Comparison of ENCODE assay signal across 1 cellular context in genomic region chr7:151082151-151083070, GRCh38.
TF ChIP-seq lines count a peak whose summit lies in the region.

No MANE protein-coding gene starts in this region.

TF ChIP-seq in HEK293, 187 proteins besides CTCF, POLR2A, EP300 and RAD21 (continued from another document):
- TF ChIP-seq KLF8 (tag by site-specific recombination; IDR thresholded peaks at IDR 0.05) (peak; percentile 83), SP7 (tag by site-specific recombination; IDR thresholded peaks at IDR 0.05) (peak; percentile 34; the same call in 1 of the 2 replicates), ZBTB20 (tag by site-specific recombination; IDR thresholded peaks at IDR 0.05) (peak; percentile 82), ZNF266 (tag by site-specific recombination; IDR thresholded peaks at IDR 0.05; ENCODE audit: low read depth) (no peak), ZBTB21 (tag by site-specific recombination; IDR thresholded peaks at IDR 0.05) (no peak), BCL11A (tag by site-specific recombination; IDR thresholded peaks at IDR 0.05; ENCODE audit: low read depth) (peak; percentile 47; the same call in 1 of the 2 replicates), BCL11B (tag by site-specific recombination; IDR thresholded peaks at IDR 0.05; ENCODE audit: low read depth) (peak; percentile 52), ZNF341 (tag by site-specific recombination; IDR thresholded peaks at IDR 0.05; ENCODE audit: low read depth) (no peak; the same call in 1 of the 2 replicates), ZNF10 (tag by site-specific recombination; IDR thresholded peaks at IDR 0.05) (peak; percentile 19; the same call in 1 of the 2 replicates), ZNF391 (tag by site-specific recombination; IDR thresholded peaks at IDR 0.05; ENCODE audit: borderline replicate concordance, low read depth) (peak; percentile 16; the same call in 1 of the 2 replicates), KLF10 (tag by site-specific recombination; IDR thresholded peaks at IDR 0.05) (no peak)
- TF ChIP-seq, protein P1, sequence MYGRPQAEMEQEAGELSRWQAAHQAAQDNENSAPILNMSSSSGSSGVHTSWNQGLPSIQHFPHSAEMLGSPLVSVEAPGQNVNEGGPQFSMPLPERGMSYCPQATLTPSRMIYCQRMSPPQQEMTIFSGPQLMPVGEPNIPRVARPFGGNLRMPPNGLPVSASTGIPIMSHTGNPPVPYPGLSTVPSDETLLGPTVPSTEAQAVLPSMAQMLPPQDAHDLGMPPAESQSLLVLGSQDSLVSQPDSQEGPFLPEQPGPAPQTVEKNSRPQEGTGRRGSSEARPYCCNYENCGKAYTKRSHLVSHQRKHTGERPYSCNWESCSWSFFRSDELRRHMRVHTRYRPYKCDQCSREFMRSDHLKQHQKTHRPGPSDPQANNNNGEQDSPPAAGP (tag by site-specific recombination; IDR thresholded peaks at IDR 0.05): 0 out of 2 replicates have a peak, but pooled peaks have one; percentile 54
- TF ChIP-seq, protein P2, sequence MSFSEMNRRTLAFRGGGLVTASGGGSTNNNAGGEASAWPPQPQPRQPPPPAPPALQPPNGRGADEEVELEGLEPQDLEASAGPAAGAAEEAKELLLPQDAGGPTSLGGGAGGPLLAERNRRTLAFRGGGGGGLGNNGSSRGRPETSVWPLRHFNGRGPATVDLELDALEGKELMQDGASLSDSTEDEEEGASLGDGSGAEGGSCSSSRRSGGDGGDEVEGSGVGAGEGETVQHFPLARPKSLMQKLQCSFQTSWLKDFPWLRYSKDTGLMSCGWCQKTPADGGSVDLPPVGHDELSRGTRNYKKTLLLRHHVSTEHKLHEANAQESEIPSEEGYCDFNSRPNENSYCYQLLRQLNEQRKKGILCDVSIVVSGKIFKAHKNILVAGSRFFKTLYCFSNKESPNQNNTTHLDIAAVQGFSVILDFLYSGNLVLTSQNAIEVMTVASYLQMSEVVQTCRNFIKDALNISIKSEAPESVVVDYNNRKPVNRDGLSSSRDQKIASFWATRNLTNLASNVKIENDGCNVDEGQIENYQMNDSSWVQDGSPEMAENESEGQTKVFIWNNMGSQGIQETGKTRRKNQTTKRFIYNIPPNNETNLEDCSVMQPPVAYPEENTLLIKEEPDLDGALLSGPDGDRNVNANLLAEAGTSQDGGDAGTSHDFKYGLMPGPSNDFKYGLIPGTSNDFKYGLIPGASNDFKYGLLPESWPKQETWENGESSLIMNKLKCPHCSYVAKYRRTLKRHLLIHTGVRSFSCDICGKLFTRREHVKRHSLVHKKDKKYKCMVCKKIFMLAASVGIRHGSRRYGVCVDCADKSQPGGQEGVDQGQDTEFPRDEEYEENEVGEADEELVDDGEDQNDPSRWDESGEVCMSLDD (tag by site-specific recombination; IDR thresholded peaks at IDR 0.05): peak; percentile 84
- TF ChIP-seq, protein P3, sequence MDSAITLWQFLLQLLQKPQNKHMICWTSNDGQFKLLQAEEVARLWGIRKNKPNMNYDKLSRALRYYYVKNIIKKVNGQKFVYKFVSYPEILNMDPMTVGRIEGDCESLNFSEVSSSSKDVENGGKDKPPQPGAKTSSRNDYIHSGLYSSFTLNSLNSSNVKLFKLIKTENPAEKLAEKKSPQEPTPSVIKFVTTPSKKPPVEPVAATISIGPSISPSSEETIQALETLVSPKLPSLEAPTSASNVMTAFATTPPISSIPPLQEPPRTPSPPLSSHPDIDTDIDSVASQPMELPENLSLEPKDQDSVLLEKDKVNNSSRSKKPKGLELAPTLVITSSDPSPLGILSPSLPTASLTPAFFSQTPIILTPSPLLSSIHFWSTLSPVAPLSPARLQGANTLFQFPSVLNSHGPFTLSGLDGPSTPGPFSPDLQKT (IDR thresholded peaks at IDR 0.05; ENCODE audit: borderline replicate concordance, low read depth, low read length): no peak
